ENCODE assay signal across 3 cellular contexts in genomic region chr20:59686404-59687346, GRCh38.
A peak's percentile ranks its signal among the peaks of the same experiment; 100 is the strongest.
TF ChIP-seq lines count a peak whose summit lies in the region.

No MANE protein-coding gene starts in this region.

TF ChIP-seq in HepG2, 621 proteins besides CTCF, POLR2A, EP300 and RAD21 (continues in another document):
- TF ChIP-seq GMEB1 (CRISPR knock-in tag; IDR thresholded peaks at IDR 0.05; ENCODE audit: borderline replicate concordance) = no peak
- TF ChIP-seq ZKSCAN1 (IDR thresholded peaks at IDR 0.05; ENCODE audit: low read length) = no peak
- no peak for TF ChIP-seq ZBTB33 (CRISPR knock-in tag; IDR thresholded peaks at IDR 0.05)
- TF ChIP-seq ZNF282 (IDR thresholded peaks at IDR 0.05; ENCODE audit: partially characterized antibody) = peak; percentile 38
- TF ChIP-seq ZNF333 (CRISPR knock-in tag; IDR thresholded peaks at IDR 0.05; ENCODE audit: borderline replicate concordance) = no peak
- TF ChIP-seq SOX13 (IDR thresholded peaks at IDR 0.05) = no peak
- no peak for TF ChIP-seq SOX13 (CRISPR knock-in tag; conservative IDR thresholded peaks at IDR 0.05 in 1 of 2, IDR thresholded peaks at IDR 0.05 in 1 of 2)
- no peak for TF ChIP-seq HOMEZ (CRISPR knock-in tag; IDR thresholded peaks at IDR 0.05; ENCODE audit: low read depth)
- no peak for TF ChIP-seq HNF4G (IDR thresholded peaks at IDR 0.05; ENCODE audit: borderline replicate concordance, low read depth, low read length)
- TF ChIP-seq HNF4G (CRISPR knock-in tag; IDR thresholded peaks at IDR 0.05; ENCODE audit: borderline replicate concordance, low read depth) = no peak
- no peak for TF ChIP-seq ZBTB21 (CRISPR knock-in tag; IDR thresholded peaks at IDR 0.05)

TF ChIP-seq in IMR-90, 13 proteins besides CTCF, POLR2A, EP300 and RAD21:
- TF ChIP-seq MXI1 (IDR thresholded peaks at IDR 0.05; ENCODE audit: borderline replicate concordance, low read depth, low read length) (no peak), NFE2L2 (IDR thresholded peaks at IDR 0.05; ENCODE audit: low read depth, low read length) (no peak), USF2 (IDR thresholded peaks at IDR 0.05; ENCODE audit: low read depth, low read length) (no peak), ELK1 (IDR thresholded peaks at IDR 0.05; ENCODE audit: borderline replicate concordance, low read depth, low read length) (no peak), FOS (IDR thresholded peaks at IDR 0.05; ENCODE audit: low read depth, low read length) (no peak), CEBPB (IDR thresholded peaks at IDR 0.05; ENCODE audit: low read depth, low read length) (no peak), CHD1 (IDR thresholded peaks at IDR 0.05; ENCODE audit: low read depth, low read length) (no peak), RCOR1 (IDR thresholded peaks at IDR 0.05; ENCODE audit: insufficient replicate concordance, low read length) (no peak)

TF ChIP-seq in H1, 55 proteins besides CTCF, POLR2A, EP300 and RAD21:
- no peak for TF ChIP-seq CHD7 (IDR thresholded peaks at IDR 0.05; ENCODE audit: insufficient replicate concordance, low read length)
- TF ChIP-seq E2F6 (IDR thresholded peaks at IDR 0.05) = no peak
- TF ChIP-seq RFX5 (IDR thresholded peaks at IDR 0.05; ENCODE audit: borderline replicate concordance, low read depth, low read length) = no peak
- TF ChIP-seq KDM1A (IDR thresholded peaks at IDR 0.05; ENCODE audit: borderline replicate concordance, low read length) = no peak
- TF ChIP-seq ASH2L (IDR thresholded peaks at IDR 0.05; ENCODE audit: low read length) = no peak
- no peak for TF ChIP-seq BRCA1 (IDR thresholded peaks at IDR 0.05; ENCODE audit: low read depth, low read length)
- no peak for TF ChIP-seq SP1 (IDR thresholded peaks at IDR 0.05; ENCODE audit: low read depth, low read length)
- no peak for TF ChIP-seq CEBPB (IDR thresholded peaks at IDR 0.05; ENCODE audit: low read depth, low read length)
- TF ChIP-seq SAP30 (IDR thresholded peaks at IDR 0.05; ENCODE audit: insufficient read depth, insufficient replicate concordance, low read length) = no peak
- no peak for TF ChIP-seq POLR2AphosphoS5 (IDR thresholded peaks at IDR 0.05; ENCODE audit: low read depth, low read length)
- TF ChIP-seq RBBP5 (IDR thresholded peaks at IDR 0.05; ENCODE audit: borderline replicate concordance, low read depth, low read length) = no peak
- TF ChIP-seq SRF (IDR thresholded peaks at IDR 0.05; ENCODE audit: low read depth, low read length) = no peak
- no peak for TF ChIP-seq JUN (IDR thresholded peaks at IDR 0.05; ENCODE audit: low read depth, low read length)
- TF ChIP-seq NANOG (IDR thresholded peaks at IDR 0.05; ENCODE audit: insufficient read depth, low read depth, low read length, poor library complexity, severe bottlenecking) = no peak
- no peak for TF ChIP-seq ZNF274 (IDR thresholded peaks at IDR 0.05; ENCODE audit: borderline replicate concordance, extremely low read depth, low read length)
- TF ChIP-seq PHF8 (conservative IDR thresholded peaks at IDR 0.05; ENCODE audit: low read depth, low read length) = no peak
- no peak for TF ChIP-seq HDAC2 (IDR thresholded peaks at IDR 0.05; ENCODE audit: borderline replicate concordance in 1 of 2, low read depth in 2 of 2, low read length in 2 of 2)
- no peak for TF ChIP-seq YY1 (IDR thresholded peaks at IDR 0.05; ENCODE audit: low read depth, low read length)
- no peak for TF ChIP-seq SIN3A (conservative IDR thresholded peaks at IDR 0.05 in 1 of 2, IDR thresholded peaks at IDR 0.05 in 1 of 2; ENCODE audit: low read depth in 1 of 2, low read length in 2 of 2)
- TF ChIP-seq SUZ12 (IDR thresholded peaks at IDR 0.05; ENCODE audit: low read length) = no peak
TF ChIP-seq in H1: peak in this region for 0.
